In genomic region chr4:82097504-82097903, GRCh38 we compare ENCODE assay signal across 24 cellular contexts.
A peak's percentile ranks its signal among the peaks of the same experiment; 100 is the strongest.
DNase-seq lines count a peak whose midpoint lies in the region; TF ChIP-seq lines count a peak whose summit lies in the region.
"Had no signal": no experiment of that assay in that cellular context is flagged by ENCODE, and none has a peak within 500 bp of the region (broad histone marks: within the 10 kb centered on the region; RNA-seq: fewer than 3 reads in every experiment).

No MANE protein-coding gene starts in this region.

- no peaks in the 10 kb centered on the region for H3K9me3 ChIP-seq in Loucy (ENCODE audit: insufficient read depth, low read depth, low read length)
- no peaks in the 10 kb centered on the region for H3K9me3 ChIP-seq in WERI-Rb-1 (ENCODE audit: severe bottlenecking)
- H3K9me3 ChIP-seq: heart left ventricle, prostate gland, tibial nerve had no signal

- no peaks in the 10 kb centered on the region for H3K27me3 ChIP-seq in Loucy (ENCODE audit: insufficient read depth, low read length, poor library complexity, severe bottlenecking)
- no peaks in the 10 kb centered on the region for H3K27me3 ChIP-seq in WERI-Rb-1 (ENCODE audit: insufficient read depth, low read depth, severe bottlenecking)
- H3K27me3 ChIP-seq: heart left ventricle, tibial nerve had no signal

- no peak overlapping the region for H3K27ac Mint-ChIP-seq in activated naive CD4-positive, alpha-beta T cell treated with anti-CD3 and anti-CD28 coated beads, Interleukin-2, amount 10 ng/mL, durations not matched to agents 7 days and 5 days
- H3K27ac Mint-ChIP-seq: activated naive CD4-positive, alpha-beta T cell treated with anti-CD3 and anti-CD28 coated beads, Interleukin-2, amount 50 U/mL, for 24 hours had no signal

- no peaks in the 10 kb centered on the region for H3F3A ChIP-seq in Loucy (ENCODE audit: low read depth)

- H4K20me1 ChIP-seq in Loucy (ENCODE audit: insufficient read depth, low read length, poor library complexity, severe bottlenecking) = no peaks in the 10 kb centered on the region

- H3K79me2 ChIP-seq in Loucy (ENCODE audit: insufficient read depth, low read length) = no peaks in the 10 kb centered on the region

- H3K4me1 ChIP-seq in Loucy (ENCODE audit: insufficient read depth, low read length, poor library complexity, severe bottlenecking) = peaks cover 8% of the 10 kb centered on the region
- H3K4me1 ChIP-seq: heart left ventricle, prostate gland, tibial nerve had no signal

- H3K9me2 ChIP-seq in Loucy (replicated peaks; ENCODE audit: low read depth, low read length) = no peaks in the 10 kb centered on the region

- DNase-seq in Daoy (ENCODE audit: low read depth) = peak; percentile 19
- DNase-seq in SW480 (ENCODE audit: low spot score) = peak; percentile 6
- peak; percentile 48 for DNase-seq in kidney tubule cell (ENCODE audit: low spot score)
- DNase-seq in WERI-Rb-1 = no peak
- DNase-seq in activated naive CD4-positive, alpha-beta T cell treated with anti-CD3 and anti-CD28 coated beads, Interleukin-2, amount 10 ng/mL, durations not matched to agents 7 days and 5 days = no peak
- DNase-seq in inferior parietal cortex (ENCODE audit: extremely low spot score) = no peak
- DNase-seq in GM03348 (ENCODE audit: low spot score) = no peak
- DNase-seq: CD8-positive, alpha-beta memory T cell; heart left ventricle; IMR-90; left ventricle myocardium superior; NCI-H1048; NCI-H2081 treated with DMSO at 0.1 percent for 48 hours; NCI-H446; stimulated activated CD4-positive, alpha-beta T cell treated with anti-CD3 and anti-CD28 coated beads, Interleukin-2, amount 100 ng/mL, for 24 hours; stimulated activated naive CD4-positive, alpha-beta T cell had no signal

- H3K9me3 Mint-ChIP-seq in activated naive CD4-positive, alpha-beta T cell treated with anti-CD3 and anti-CD28 coated beads, Interleukin-2, amount 10 ng/mL, durations not matched to agents 7 days and 5 days = no peaks in the 10 kb centered on the region
- H3K9me3 Mint-ChIP-seq: activated naive CD4-positive, alpha-beta T cell treated with anti-CD3 and anti-CD28 coated beads, Interleukin-2, amount 50 U/mL, for 24 hours had no signal

- H3K36me3 ChIP-seq in Loucy (ENCODE audit: insufficient read depth, low read length) = no peaks in the 10 kb centered on the region
- H3K36me3 ChIP-seq in WERI-Rb-1 = no peaks in the 10 kb centered on the region
- H3K36me3 ChIP-seq: heart left ventricle, prostate gland, tibial nerve had no signal

- H3K9ac ChIP-seq in Loucy (ENCODE audit: low read depth, low read length, poor library complexity, severe bottlenecking) = no peak overlapping the region

- no peak overlapping the region for H2AFZ ChIP-seq in Loucy (ENCODE audit: low read length)

- no peak for TF ChIP-seq CTCF in Loucy (conservative IDR thresholded peaks at IDR 0.05; ENCODE audit: low read length)
- TF ChIP-seq CTCF in WERI-Rb-1 (IDR thresholded peaks at IDR 0.05; ENCODE audit: low read depth, low read length) = no peak

- no peaks in the 10 kb centered on the region for H3K27me3 Mint-ChIP-seq in activated naive CD4-positive, alpha-beta T cell treated with anti-CD3 and anti-CD28 coated beads, Interleukin-2, amount 10 ng/mL, durations not matched to agents 7 days and 5 days
- H3K27me3 Mint-ChIP-seq: activated naive CD4-positive, alpha-beta T cell treated with anti-CD3 and anti-CD28 coated beads, Interleukin-2, amount 50 U/mL, for 24 hours had no signal

- H3K4me3 ChIP-seq in Loucy (ENCODE audit: low read length, poor library complexity, severe bottlenecking) = no peak overlapping the region
- no peak overlapping the region for H3K4me3 ChIP-seq in WERI-Rb-1 (ENCODE audit: low read depth, low read length)
- H3K4me3 ChIP-seq: coronary artery, heart left ventricle, prostate gland, skin epidermis, tibial nerve had no signal

- CTCF ChIA-PET in activated naive CD4-positive, alpha-beta T cell treated with anti-CD3 and anti-CD28 coated beads, Interleukin-2, amount 10 ng/mL, durations not matched to agents 7 days and 5 days (lab: Charles Lee) = no interaction called here

- no peaks in the 10 kb centered on the region for H3K4me1 Mint-ChIP-seq in activated naive CD4-positive, alpha-beta T cell treated with anti-CD3 and anti-CD28 coated beads, Interleukin-2, amount 10 ng/mL, durations not matched to agents 7 days and 5 days
- H3K4me1 Mint-ChIP-seq: activated naive CD4-positive, alpha-beta T cell treated with anti-CD3 and anti-CD28 coated beads, Interleukin-2, amount 50 U/mL, for 24 hours; CD8-positive, alpha-beta memory T cell had no signal

- peak overlapping the region; percentile 33 for H3K4me2 ChIP-seq in Loucy (ENCODE audit: low read depth, low read length, poor library complexity, severe bottlenecking)

- no peak overlapping the region for H3K27ac ChIP-seq in WERI-Rb-1
- H3K27ac ChIP-seq: coronary artery, heart left ventricle, HL-60, prostate gland, RWPE1, skin epidermis, tibial nerve had no signal

- no peaks in the 10 kb centered on the region for H3K36me3 Mint-ChIP-seq in activated naive CD4-positive, alpha-beta T cell treated with anti-CD3 and anti-CD28 coated beads, Interleukin-2, amount 10 ng/mL, durations not matched to agents 7 days and 5 days
- H3K36me3 Mint-ChIP-seq: activated naive CD4-positive, alpha-beta T cell treated with anti-CD3 and anti-CD28 coated beads, Interleukin-2, amount 50 U/mL, for 24 hours; CD8-positive, alpha-beta memory T cell had no signal

- H3K4me3 Mint-ChIP-seq in activated naive CD4-positive, alpha-beta T cell treated with anti-CD3 and anti-CD28 coated beads, Interleukin-2, amount 10 ng/mL, durations not matched to agents 7 days and 5 days = no peak overlapping the region
- H3K4me3 Mint-ChIP-seq: activated naive CD4-positive, alpha-beta T cell treated with anti-CD3 and anti-CD28 coated beads, Interleukin-2, amount 50 U/mL, for 24 hours; CD8-positive, alpha-beta memory T cell had no signal

Comparison
In these comparisons a context has a peak if more than half of its experiments do, and no peak if none do; other contexts are left out.
1. DNase-seq: peak in Daoy (single experiment), SW480 (single experiment) and kidney tubule cell (single experiment); none in WERI-Rb-1 (single experiment), activated naive CD4-positive, alpha-beta T cell treated with anti-CD3 and anti-CD28 coated beads, Interleukin-2, amount 10 ng/mL, durations not matched to agents 7 days and 5 days (single experiment), inferior parietal cortex (single experiment) and GM03348 (single experiment).